ENCODE assay signal across 15 cellular contexts in genomic region chr11:17238377-17238776, GRCh38.
"Had no signal": no experiment of that assay in that cellular context is flagged by ENCODE, and none has a peak within 500 bp of the region (broad histone marks: within the 10 kb centered on the region; RNA-seq: fewer than 3 reads in every experiment).

No MANE protein-coding gene starts in this region.

- H3K4me3 ChIP-seq: body of pancreas, lung had no signal

- H3K27ac ChIP-seq: body of pancreas, neutrophil had no signal

- H3K9me3 ChIP-seq: body of pancreas, neutrophil had no signal

- H3K36me3 ChIP-seq: neutrophil had no signal

- H3K27me3 ChIP-seq: body of pancreas, neutrophil had no signal

- H3K4me1 ChIP-seq: body of pancreas had no signal

- DNase-seq: activated CD4-positive, alpha-beta T cell treated with anti-CD3 and anti-CD28 coated beads, Interleukin-2, amount 50 U/mL, for 48 hours; activated effector memory CD4-positive, alpha-beta T cell treated with anti-CD3 and anti-CD28 coated beads, Interleukin-2, amount 50 U/mL, for 16 hours; activated T-cell treated with anti-CD3 and anti-CD28 coated beads, Interleukin-2, amount 50 U/mL, for 4 hours; amniotic stem cell; body of pancreas; cortex of kidney; effector memory CD4-positive, alpha-beta T cell; erythroblast; hypothalamus; left cardiac atrium; naive thymus-derived CD4-positive, alpha-beta T cell; stimulated activated CD4-positive, alpha-beta T cell treated with anti-CD3 and anti-CD28 coated beads, Interleukin-4, amount 100 ng/mL, for 4 hours; stimulated activated naive CD8-positive, alpha-beta T cell treated with anti-CD3 and anti-CD28 coated beads, Interleukin-15, amount 100 ng/mL, for 72 hours had no signal
